ENCODE assay signal across 9 cellular contexts in the genomic region with DNA sequence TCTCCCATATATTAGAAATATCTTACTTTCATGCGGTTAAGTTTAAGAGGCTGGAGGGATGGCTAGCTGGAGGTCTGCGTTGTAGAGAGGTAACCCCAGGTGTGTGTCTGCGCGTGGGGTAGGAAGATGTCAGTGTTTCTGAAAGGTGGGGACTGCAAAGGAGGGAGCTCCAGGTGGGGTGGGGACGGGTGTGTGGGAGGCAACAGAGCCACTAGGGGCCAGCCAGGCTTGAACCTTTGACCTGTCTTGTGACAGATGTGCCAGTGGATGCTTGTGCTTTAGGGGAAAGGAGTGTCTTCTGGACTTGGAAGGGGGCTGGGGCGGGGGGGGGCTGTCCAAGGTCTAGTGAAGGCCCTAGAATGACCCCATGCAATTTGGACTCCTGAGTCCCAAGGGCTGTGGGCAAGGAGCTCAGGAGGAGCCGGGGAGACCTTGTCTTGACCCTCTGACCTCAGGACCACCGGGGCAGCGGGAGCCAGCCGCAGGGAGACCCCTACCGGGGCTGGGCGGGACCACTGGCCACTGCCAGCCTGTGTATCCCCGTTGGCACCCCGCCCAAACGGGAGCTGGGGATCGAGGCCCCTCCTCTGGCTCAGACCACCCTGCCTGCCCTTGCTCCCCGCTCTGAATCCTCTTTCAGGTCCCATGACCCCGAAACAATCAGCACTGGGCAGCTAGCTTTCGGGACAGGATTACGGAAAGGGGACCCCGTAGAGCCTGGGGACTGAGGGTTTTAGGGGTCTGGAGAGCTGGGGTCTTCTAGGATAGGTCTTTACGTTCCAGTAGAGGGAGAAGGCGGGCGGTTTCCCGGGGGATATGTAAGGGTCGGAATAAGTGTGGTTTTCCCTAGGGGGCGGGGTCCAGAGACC. TPM values are rescaled to one million over a fixed set of nuclear protein-coding genes. Genes with fewer than 3 reads are reported as not detected.
A peak's percentile ranks its signal among the peaks of the same experiment; 100 is the strongest.
DNase-seq lines count a peak whose midpoint lies in the region; ATAC-seq and TF ChIP-seq lines count a peak whose summit lies in the region.
"Had no signal": no experiment of that assay in that cellular context is flagged by ENCODE, and none has a peak within 500 bp of the region (broad histone marks: within the 10 kb centered on the region; RNA-seq: fewer than 3 reads in every experiment).

No MANE protein-coding gene starts in this region.

- H3K27me3 ChIP-seq in left ventricle myocardium inferior (ENCODE audit: low read depth) (peaks cover 25% of the 10 kb centered on the region), ascending aorta (no peaks in the 10 kb centered on the region), mesenchymal stem cell (ENCODE audit: control insufficient read depth in 1 of 2, insufficient read depth in 1 of 2, low read length in 2 of 2) (peaks cover 13 to 41% of the 10 kb centered on the region in 2 experiments), vagina (no peaks in the 10 kb centered on the region)

- H2BK12ac ChIP-seq in mesenchymal stem cell (ENCODE audit: low read length in 2 of 2) = peak overlapping the region in 1 of 2 experiments; percentile 39

- no peak for ATAC-seq in Right ventricle myocardium inferior

- H3K4me3 ChIP-seq in left ventricle myocardium inferior = peak overlapping the region; percentile 80
- H3K4me3 ChIP-seq in ascending aorta = peak overlapping the region; percentile 71 to 89
- peak overlapping the region; percentile 42 to 68 for H3K4me3 ChIP-seq in mesenchymal stem cell (ENCODE audit: insufficient read depth in 1 of 2, low read depth in 1 of 2, low read length in 2 of 2)
- H3K4me3 ChIP-seq in vagina = peak overlapping the region; percentile 60 to 72

- WGBS in mesenchymal stem cell = 1% methylated on average over 17 of the region's 27 CpGs

- H3K9me3 ChIP-seq in left ventricle myocardium inferior (replicated peaks) (no peaks in the 10 kb centered on the region), ascending aorta (no peaks in the 10 kb centered on the region), mesenchymal stem cell (ENCODE audit: control insufficient read depth, low read length) (no peaks in the 10 kb centered on the region), vagina (no peaks in the 10 kb centered on the region)

- peak overlapping the region; percentile 99 for H3K4me2 ChIP-seq in mesenchymal stem cell (ENCODE audit: low read length, poor library complexity, severe bottlenecking)

- H3K36me3 ChIP-seq in left ventricle myocardium inferior (no peaks in the 10 kb centered on the region), ascending aorta (no peaks in the 10 kb centered on the region), mesenchymal stem cell (ENCODE audit: control insufficient read depth in 1 of 2, insufficient read depth in 2 of 2, low read depth in 1 of 2, low read length in 2 of 2) (no peaks in the 10 kb centered on the region), vagina (no peaks in the 10 kb centered on the region)

- H3K4me1 ChIP-seq in left ventricle myocardium inferior = peaks cover 44% of the 10 kb centered on the region
- peaks cover 3 to 30% of the 10 kb centered on the region in 2 donors for H3K4me1 ChIP-seq in ascending aorta
- peaks cover 15% of the 10 kb centered on the region for H3K4me1 ChIP-seq in mesenchymal stem cell (ENCODE audit: control insufficient read depth, insufficient read depth, low read depth, low read length)
- H3K4me1 ChIP-seq in vagina = peaks cover 31% of the 10 kb centered on the region

- H3K79me1 ChIP-seq in mesenchymal stem cell (replicated peaks; ENCODE audit: low read length, poor library complexity, severe bottlenecking) = peaks cover 2% of the 10 kb centered on the region

- TF ChIP-seq POLR2A in vagina (IDR thresholded peaks at IDR 0.05) = no peak

- H2BK15ac ChIP-seq in mesenchymal stem cell (ENCODE audit: low read depth, poor library complexity, severe bottlenecking) = no peak overlapping the region

- peak overlapping the region; percentile 59 for H3K9ac ChIP-seq in mesenchymal stem cell (ENCODE audit: low read length)

- no peak for TF ChIP-seq CTCF in left ventricle myocardium inferior (IDR thresholded peaks at IDR 0.05; ENCODE audit: borderline replicate concordance)
- TF ChIP-seq CTCF in ascending aorta (IDR thresholded peaks at IDR 0.05) = no peak
- TF ChIP-seq CTCF in vagina (IDR thresholded peaks at IDR 0.05) = no peak

- H2BK120ac ChIP-seq in mesenchymal stem cell (ENCODE audit: low read depth, low read length) = no peak overlapping the region

- H2AK5ac ChIP-seq in mesenchymal stem cell (ENCODE audit: low read length, severe bottlenecking) = no peak overlapping the region

- intact Hi-C loops in left ventricle myocardium inferior (cut with micrococcal nuclease) (no loop called here), Right ventricle myocardium inferior (cut with DNase I) (no loop called here), ascending aorta (cut with DNase I) (loop anchor here (1.0 to 2.0 kb wide), 2 partner anchors 28 to 60 kb away; a partner anchor contains a TSS), vagina (cut with DNase I) (no loop called here)

- no peak overlapping the region for H3K14ac ChIP-seq in mesenchymal stem cell (ENCODE audit: low read length in 2 of 2)

- H2AFZ ChIP-seq in mesenchymal stem cell (ENCODE audit: low read depth, low read length) = no peak overlapping the region

- no peak overlapping the region for H4K8ac ChIP-seq in mesenchymal stem cell (ENCODE audit: low read length)

- peak overlapping the region; percentile 88 for H3K27ac ChIP-seq in left ventricle myocardium inferior (replicated peaks)
- H3K27ac ChIP-seq in ascending aorta = peak overlapping the region; percentile 59 to 87
- H3K27ac ChIP-seq in mesenchymal stem cell (ENCODE audit: low read length, poor library complexity, severe bottlenecking) = no peak overlapping the region
- H3K27ac ChIP-seq in vagina = peak overlapping the region; percentile 89

- no peak overlapping the region for H4K91ac ChIP-seq in mesenchymal stem cell (ENCODE audit: low read length)

- no peak for DNase-seq in left ventricle myocardium inferior
- no peak for DNase-seq in Right ventricle myocardium inferior (ENCODE audit: missing footprints)
- no peak for DNase-seq in ascending aorta (ENCODE audit: low spot score in 2 of 2)
- DNase-seq in mesenchymal stem cell = no peak
- DNase-seq in vagina (ENCODE audit: extremely low spot score in 2 of 2) = no peak
- no peak for DNase-seq in cortex of kidney (lab: John Stamatoyannopoulos, UW)
- no peak for DNase-seq in medulla oblongata (ENCODE audit: extremely low spot score)
- DNase-seq in Kasumi-1 (lab: John Stamatoyannopoulos, UW) = no peak

- peak overlapping the region in 1 of 2 experiments; percentile 34 for H3K18ac ChIP-seq in mesenchymal stem cell (ENCODE audit: low read depth in 1 of 2, low read length in 2 of 2)

- no peak overlapping the region for H3K4ac ChIP-seq in mesenchymal stem cell (ENCODE audit: low read depth in 1 of 2, low read length in 2 of 2)

- H2BK5ac ChIP-seq in mesenchymal stem cell (ENCODE audit: low read depth, low read length, poor library complexity, severe bottlenecking) = no peak overlapping the region

- peak overlapping the region in 1 of 2 experiments; percentile 42 for H3K23ac ChIP-seq in mesenchymal stem cell (ENCODE audit: low read length in 2 of 2)

RNA-seq across cellular contexts. Expression of a gene that starts 1.1 kb away (rescaled TPM):
- total RNA-seq in left ventricle myocardium inferior (0.93 TPM), Right ventricle myocardium inferior (0.92 TPM), ascending aorta (2.8 TPM), vagina (0.25 TPM)
- polyA plus RNA-seq in mesenchymal stem cell (2013, experiment 1 of 2) = 4.8 TPM
- polyA plus RNA-seq in mesenchymal stem cell (2013, experiment 2 of 2) = 3.2 TPM

RNA-seq across cellular contexts. Expression of a gene that starts 5.6 kb away (rescaled TPM):
- total RNA-seq in left ventricle myocardium inferior (not detected), Right ventricle myocardium inferior (not detected), ascending aorta (not detected), vagina (not detected)
- 1.5 TPM for polyA plus RNA-seq in mesenchymal stem cell (2013, experiment 1 of 2)
- 1.7 TPM for polyA plus RNA-seq in mesenchymal stem cell (2013, experiment 2 of 2)
- polyA plus RNA-seq: adipose tissue had no signal

RNA-seq across cellular contexts. Expression of a gene that starts 19.0 kb away (rescaled TPM):
- total RNA-seq in left ventricle myocardium inferior (4.2 TPM), Right ventricle myocardium inferior (6.4 TPM), ascending aorta (21.6 TPM), vagina (28.7 TPM)
- polyA plus RNA-seq in mesenchymal stem cell (2013, experiment 1 of 2) = 0.07 TPM
- polyA plus RNA-seq in mesenchymal stem cell (2013, experiment 2 of 2) = 0.12 TPM

RNA-seq across cellular contexts. Expression of a gene that starts 26.1 kb away (rescaled TPM):
- total RNA-seq in left ventricle myocardium inferior (not detected), Right ventricle myocardium inferior (not detected), ascending aorta (not detected), vagina (not detected)
- 0.04 TPM for polyA plus RNA-seq in mesenchymal stem cell (2013, experiment 1 of 2)
- polyA plus RNA-seq in mesenchymal stem cell (2013, experiment 2 of 2) = not detected

RNA-seq across cellular contexts. Expression of a gene that starts 27.2 kb away (rescaled TPM):
- total RNA-seq in left ventricle myocardium inferior (73.1 TPM), Right ventricle myocardium inferior (89.7 TPM), ascending aorta (78.0 TPM), vagina (71.2 TPM)
- polyA plus RNA-seq in mesenchymal stem cell (2013, experiment 1 of 2) = 410 TPM
- polyA plus RNA-seq in mesenchymal stem cell (2013, experiment 2 of 2) = 418 TPM
